ENCODE assay signal across 22 cellular contexts in genomic region chr10:6995339-6995738, GRCh38.
A peak's percentile ranks its signal among the peaks of the same experiment; 100 is the strongest.
DNase-seq lines count a peak whose midpoint lies in the region; ATAC-seq and TF ChIP-seq lines count a peak whose summit lies in the region.
"Had no signal": no experiment of that assay in that cellular context is flagged by ENCODE, and none has a peak within 500 bp of the region (broad histone marks: within the 10 kb centered on the region; RNA-seq: fewer than 3 reads in every experiment).

No MANE protein-coding gene starts in this region.

- intact Hi-C loops in dorsolateral prefrontal cortex (cut with DNase I) = no loop called here

- no peak for ATAC-seq in GM18519 (IDR thresholded peaks at IDR 0.05; ENCODE audit: low FRiP score, unreplicated experiment)
- ATAC-seq: CD8-positive, alpha-beta T cell had no signal

- TF ChIP-seq CTCF in AG10803 (conservative IDR thresholded peaks at IDR 0.05; ENCODE audit: low read length) (no peak), HFF-Myc (IDR thresholded peaks at IDR 0.05; ENCODE audit: low read depth, low read length, missing control alignments) (no peak), dorsolateral prefrontal cortex (IDR thresholded peaks at IDR 0.05 in 54 of 56, conservative IDR thresholded peaks at IDR 0.05 in 2 of 56; ENCODE audit: low read depth in 1 of 56, partially characterized antibody in 56 of 56) (no peak), fibroblast of pulmonary artery (IDR thresholded peaks at IDR 0.05; ENCODE audit: low read length, missing control alignments) (no peak)

- no peaks in the 10 kb centered on the region for H3K27me3 ChIP-seq in dorsolateral prefrontal cortex

- DNase-seq in AG10803 (ENCODE audit: low read depth) = peak; percentile 12
- DNase-seq in HFF-Myc (ENCODE audit: extremely low read depth, low read depth) = peak; percentile 19
- DNase-seq in dorsolateral prefrontal cortex = no peak
- DNase-seq in fibroblast of pulmonary artery (ENCODE audit: low read depth) = peak; percentile 8
- DNase-seq in amygdala (lab: John Stamatoyannopoulos, UW) = no peak
- DNase-seq in islet precursor cell = no peak
- no peak for DNase-seq in NCI-H146 treated with DMSO at 0.1 percent for 48 hours (lab: John Stamatoyannopoulos, UW; ENCODE audit: unreplicated experiment)
- DNase-seq: ACHN; C1 segment of cervical spinal cord; CD8-positive, alpha-beta T cell; DND-41; NCI-H1092 treated with DMSO at 0.1 percent for 48 hours; NCI-H1436 treated with DMSO at 0.1 percent for 48 hours; NCI-H2029; NCI-H226; NCI-H510A treated with DMSO at 0.1 percent for 48 hours; NCI-H774; NK-92 treated with Interleukin-12 subunit alpha and Interleukin-12 subunit beta, amount 100 ng/mL, for 24 hours had no signal

- H3K4me3 ChIP-seq in AG10803 (ENCODE audit: low read length) (no peak overlapping the region), HFF-Myc (replicated peaks; ENCODE audit: low read depth, low read length) (no peak overlapping the region), dorsolateral prefrontal cortex (no peak overlapping the region), fibroblast of pulmonary artery (replicated peaks; ENCODE audit: low read depth, low read length) (no peak overlapping the region)
- H3K4me3 ChIP-seq: HAP-1 had no signal

- peak overlapping the region in 37 of 59 donors; percentile 15 to 99 (median 95) for H3K27ac ChIP-seq in dorsolateral prefrontal cortex
- H3K27ac ChIP-seq: 22Rv1, KMS-11 had no signal

Comparison
In these comparisons a context has a peak if more than half of its experiments do, and no peak if none do; other contexts are left out.
1. DNase-seq: peak in AG10803 (single experiment), HFF-Myc (single experiment) and fibroblast of pulmonary artery (single experiment); none in dorsolateral prefrontal cortex (0 of 10), amygdala (0 of 56), islet precursor cell (single experiment) and NCI-H146 treated with DMSO at 0.1 percent for 48 hours (single experiment).